Comparison of ENCODE assay signal across 25 cellular contexts in the genomic region with DNA sequence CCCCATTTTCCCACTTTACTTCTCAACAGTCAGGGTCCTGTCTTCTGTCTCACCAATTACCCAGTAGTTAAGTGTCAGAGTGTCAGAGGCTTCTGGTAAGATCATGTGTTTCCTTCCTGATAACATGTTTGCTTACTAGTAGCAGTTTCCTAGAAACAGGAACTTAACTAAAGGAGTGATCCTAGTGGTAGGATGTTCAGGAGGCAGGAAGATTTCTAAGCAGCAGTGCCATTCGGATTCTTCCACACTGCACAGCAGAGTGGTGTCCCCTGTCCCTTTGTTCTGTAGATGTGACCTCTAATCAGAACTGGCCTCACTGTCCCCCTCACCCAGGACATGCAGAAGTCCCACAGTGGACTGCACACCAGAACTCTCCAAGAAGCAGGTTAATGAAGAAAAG.
DNase-seq lines count a peak whose midpoint lies in the region; ATAC-seq, FAIRE-seq and TF ChIP-seq lines count a peak whose summit lies in the region.
"Had no signal": no experiment of that assay in that cellular context is flagged by ENCODE, and none has a peak within 500 bp of the region (broad histone marks: within the 10 kb centered on the region; RNA-seq: fewer than 3 reads in every experiment).

No MANE protein-coding gene starts in this region.

- H3K36me3 ChIP-seq in cardiac muscle cell (no peaks in the 10 kb centered on the region), right atrium auricular region (no peaks in the 10 kb centered on the region), keratinocyte (ENCODE audit: control insufficient read depth in 2 of 2, extremely low read depth in 1 of 2, insufficient read depth in 2 of 2, low read length in 2 of 2) (no peaks in the 10 kb centered on the region), left lung (no peaks in the 10 kb centered on the region), uterus (no peaks in the 10 kb centered on the region), breast epithelium (no peaks in the 10 kb centered on the region)
- H3K36me3 ChIP-seq: brain microvascular endothelial cell, ovary, stomach, transverse colon had no signal

- H3K9ac ChIP-seq in keratinocyte (ENCODE audit: control insufficient read depth, extremely low read depth, insufficient read depth, low read length), result no peak overlapping the region

- peaks cover 10% of the 10 kb centered on the region for H3K4me1 ChIP-seq in cardiac muscle cell (ENCODE audit: low read depth)
- H3K4me1 ChIP-seq in right atrium auricular region, result peaks cover 0 to 26% of the 10 kb centered on the region in 2 donors
- peaks cover 21% of the 10 kb centered on the region for H3K4me1 ChIP-seq in keratinocyte (ENCODE audit: control insufficient read depth, extremely low read depth, insufficient read depth, low read length)
- no peaks in the 10 kb centered on the region for H3K4me1 ChIP-seq in left lung
- H3K4me1 ChIP-seq in uterus, result no peaks in the 10 kb centered on the region
- peaks cover 0 to 7% of the 10 kb centered on the region in 2 donors for H3K4me1 ChIP-seq in breast epithelium
- H3K4me1 ChIP-seq: stomach had no signal

- H3K27me3 ChIP-seq in cardiac muscle cell (no peaks in the 10 kb centered on the region), right atrium auricular region (no peaks in the 10 kb centered on the region), keratinocyte (ENCODE audit: control insufficient read depth, extremely low read depth, insufficient read depth, low read length) (no peaks in the 10 kb centered on the region), left lung (no peaks in the 10 kb centered on the region), uterus (no peaks in the 10 kb centered on the region), breast epithelium (no peaks in the 10 kb centered on the region)
- H3K27me3 ChIP-seq: brain microvascular endothelial cell, foreskin keratinocyte, ovary, stomach, transverse colon had no signal

- intact Hi-C loops in left lung (cut with DNase I) (no loop called here), uterus (cut with DNase I; ENCODE audit: low total_unique reads) (no loop called here), breast epithelium (cut with DNase I; ENCODE audit: low total_unique reads) (no loop called here)

- TF ChIP-seq CTCF in cardiac muscle cell (IDR thresholded peaks at IDR 0.05; ENCODE audit: low read depth, low read length), result no peak
- TF ChIP-seq CTCF in right atrium auricular region (IDR thresholded peaks at IDR 0.05), result no peak
- no peak for TF ChIP-seq CTCF in choroid plexus epithelial cell (conservative IDR thresholded peaks at IDR 0.05; ENCODE audit: low read depth, low read length)
- TF ChIP-seq CTCF in keratinocyte (optimal IDR thresholded peaks at IDR 0.05 in 1 of 3, IDR thresholded peaks at IDR 0.05 in 1 of 3, conservative IDR thresholded peaks at IDR 0.05 in 1 of 3; ENCODE audit: extremely low read depth in 1 of 3, insufficient read depth in 2 of 3, low read length in 3 of 3), result no peak
- no peak for TF ChIP-seq CTCF in left lung (IDR thresholded peaks at IDR 0.05)
- no peak for TF ChIP-seq CTCF in uterus (IDR thresholded peaks at IDR 0.05)
- no peak for TF ChIP-seq CTCF in breast epithelium (IDR thresholded peaks at IDR 0.05)

- no peaks in the 10 kb centered on the region for H3K79me2 ChIP-seq in keratinocyte (ENCODE audit: control insufficient read depth, insufficient read depth, low read length)

- FAIRE-seq in keratinocyte (lab: Jason Lieb, UNC), result peak; percentile 69
- FAIRE-seq in RCC 7860 (lab: Jason Lieb, UNC), result no peak

- no peaks in the 10 kb centered on the region for H4K20me1 ChIP-seq in keratinocyte (ENCODE audit: control insufficient read depth, extremely low read depth, insufficient read depth, low read length)

- no peak for ATAC-seq in left lung
- ATAC-seq: foreskin keratinocyte, Panc1, sciatic nerve had no signal

- H3K4me3 ChIP-seq in cardiac muscle cell (no peak overlapping the region), right atrium auricular region (no peak overlapping the region), choroid plexus epithelial cell (ENCODE audit: low read depth, low read length) (no peak overlapping the region), keratinocyte (ENCODE audit: control insufficient read depth in 2 of 3, extremely low read depth in 1 of 3, insufficient read depth in 2 of 3, low read depth in 1 of 3, low read length in 3 of 3) (no peak overlapping the region), left lung (no peak overlapping the region), uterus (no peak overlapping the region), breast epithelium (no peak overlapping the region)
- H3K4me3 ChIP-seq: dorsolateral prefrontal cortex, ovary, stomach, transverse colon had no signal

- H2AFZ ChIP-seq in keratinocyte (ENCODE audit: control insufficient read depth, low read length), result no peak overlapping the region

- no peak overlapping the region for H3K4me2 ChIP-seq in keratinocyte (ENCODE audit: control insufficient read depth, extremely low read depth, insufficient read depth, low read depth, low read length)

- H3K27ac ChIP-seq in cardiac muscle cell (peak overlapping the region; percentile 57), right atrium auricular region (no peak overlapping the region), keratinocyte (ENCODE audit: control insufficient read depth, insufficient read depth, low read length) (no peak overlapping the region), left lung (no peak overlapping the region), uterus (no peak overlapping the region), breast epithelium (no peak overlapping the region)
- H3K27ac ChIP-seq: brain microvascular endothelial cell, C4-2B, dorsolateral prefrontal cortex, foreskin keratinocyte, ovary, stomach, transverse colon had no signal

- dilution Hi-C loops in keratinocyte (cut with MboI; ENCODE audit: extremely low pct_ligation_motif_present, low sequenced_read_pairs), result no loop called here

- DNase-seq in cardiac muscle cell (ENCODE audit: low read depth in 1 of 2, low spot score in 1 of 2), result peak; percentile 30 to 52
- no peak for DNase-seq in right atrium auricular region (ENCODE audit: low spot score)
- peak; percentile 44 for DNase-seq in choroid plexus epithelial cell (ENCODE audit: low read depth)
- DNase-seq in keratinocyte (ENCODE audit: low read depth, low spot score), result no peak
- no peak for DNase-seq in left lung
- no peak for DNase-seq in RCC 7860 (ENCODE audit: low spot score)
- no peak for DNase-seq in uterus
- no peak for DNase-seq in breast epithelium (ENCODE audit: low spot score in 2 of 2)
- DNase-seq: activated CD4-positive, alpha-beta memory T cell treated with anti-CD3 and anti-CD28 coated beads for 36 hours; activated effector memory CD4-positive, alpha-beta T cell treated with anti-CD3 and anti-CD28 coated beads, Interleukin-2, amount 50 U/mL, for 16 hours; dorsolateral prefrontal cortex; foreskin keratinocyte; hypothalamus; NCI-H1105; NCI-H510A; NK-92 treated with Interleukin-12 subunit alpha and Interleukin-12 subunit beta, amount 100 ng/mL, for 24 hours; stimulated activated CD4-positive, alpha-beta T cell treated with anti-CD3 and anti-CD28 coated beads, Interleukin-15, amount 100 ng/mL, for 24 hours; stomach; T-helper 2 cell; transverse colon had no signal

- TF ChIP-seq POLR2A in uterus (IDR thresholded peaks at IDR 0.05), result no peak
- TF ChIP-seq POLR2A in breast epithelium (IDR thresholded peaks at IDR 0.05), result no peak

- H3K9me3 ChIP-seq in cardiac muscle cell (ENCODE audit: low read depth), result no peaks in the 10 kb centered on the region
- no peaks in the 10 kb centered on the region for H3K9me3 ChIP-seq in right atrium auricular region
- no peaks in the 10 kb centered on the region for H3K9me3 ChIP-seq in keratinocyte (ENCODE audit: control insufficient read depth, low read depth, low read length)
- H3K9me3 ChIP-seq in left lung, result no peaks in the 10 kb centered on the region
- no peaks in the 10 kb centered on the region for H3K9me3 ChIP-seq in uterus
- no peaks in the 10 kb centered on the region for H3K9me3 ChIP-seq in breast epithelium
- H3K9me3 ChIP-seq: ovary, stomach, transverse colon had no signal

- no peaks in the 10 kb centered on the region for H3K9me1 ChIP-seq in keratinocyte (ENCODE audit: control insufficient read depth, extremely low read depth, insufficient read depth, low read length)

Comparison
In these comparisons a context has a peak if more than half of its experiments do, and no peak if none do; other contexts are left out.
1. DNase-seq: peak in cardiac muscle cell (2 of 2) and choroid plexus epithelial cell (single experiment); none in right atrium auricular region (single experiment), keratinocyte (single experiment), left lung (0 of 2), RCC 7860 (single experiment), uterus (0 of 2) and breast epithelium (0 of 2).